ENCODE assay signal across 1 cellular context in genomic region chr1:243792401-243792800, GRCh38.
A peak's percentile ranks its signal among the peaks of the same experiment; 100 is the strongest.
TF ChIP-seq lines count a peak whose summit lies in the region.

No MANE protein-coding gene starts in this region.

TF ChIP-seq in HepG2, 621 proteins besides CTCF, POLR2A, EP300 and RAD21:
- TF ChIP-seq MAX (IDR thresholded peaks at IDR 0.05) (no peak), MAFF (IDR thresholded peaks at IDR 0.05; ENCODE audit: low read depth, low read length) (0 out of 2 replicates have a peak, but pooled peaks have one; percentile 17), TOE1 (CRISPR knock-in tag; IDR thresholded peaks at IDR 0.05) (no peak), HOXA5 (CRISPR knock-in tag; IDR thresholded peaks at IDR 0.05) (no peak), ZNF10 (CRISPR knock-in tag; IDR thresholded peaks at IDR 0.05; ENCODE audit: borderline replicate concordance, low read depth) (no peak), ZNF281 (CRISPR knock-in tag; IDR thresholded peaks at IDR 0.05; ENCODE audit: borderline replicate concordance) (no peak)
